Comparison of ENCODE assay signal across 18 cellular contexts in genomic region chr16:57759131-57759530, GRCh38.
"Had no signal": no experiment of that assay in that cellular context is flagged by ENCODE, and none has a peak within 500 bp of the region (broad histone marks: within the 10 kb centered on the region; RNA-seq: fewer than 3 reads in every experiment).

No MANE protein-coding gene starts in this region.

- H3K27ac ChIP-seq: pancreas, tibial artery had no signal

- H3K27ac Mint-ChIP-seq: activated CD4-positive, alpha-beta T cell treated with anti-CD3 and anti-CD28 coated beads, Interleukin-2, amount 10 ng/mL, durations not matched to agents 24 days and 14 days; activated CD8-positive, alpha-beta T cell treated with anti-CD3 and anti-CD28 coated beads, Interleukin-2, amount 10 ng/mL, durations not matched to agents 7 days and 5 days; endodermal cell; stimulated activated naive B cell treated with anti-CD40 and anti-IgM and Interleukin-4, amounts not matched to agents 10 μg/mL and 1 μg/mL and 100 μg/mL, for 72 hours had no signal

- H3K4me3 ChIP-seq: left lung, pancreas, tibial artery had no signal

- H3K27me3 Mint-ChIP-seq: activated CD4-positive, alpha-beta T cell treated with anti-CD3 and anti-CD28 coated beads, Interleukin-2, amount 10 ng/mL, durations not matched to agents 24 days and 14 days; brain; stimulated activated naive B cell treated with anti-CD40 and anti-IgM and Interleukin-4, amounts not matched to agents 10 μg/mL and 1 μg/mL and 100 μg/mL, for 72 hours had no signal

- H3K9me3 ChIP-seq: left lung, pancreas, tibial artery had no signal

- H3K4me1 Mint-ChIP-seq: activated CD4-positive, alpha-beta T cell treated with anti-CD3 and anti-CD28 coated beads, Interleukin-2, amount 10 ng/mL, durations not matched to agents 24 days and 14 days; brain had no signal

- H3K4me1 ChIP-seq: pancreas had no signal

- DNase-seq: activated CD4-positive, alpha-beta T cell treated with anti-CD3 and anti-CD28 coated beads, Interleukin-2, amount 10 ng/mL, durations not matched to agents 24 days and 14 days; activated CD4-positive, CD25-positive, alpha-beta regulatory T cell; activated CD8-positive, alpha-beta memory T cell treated with anti-CD3 and anti-CD28 coated beads, Interleukin-2, amount 50 U/mL, for 4 hours; activated CD8-positive, alpha-beta T cell treated with anti-CD3 and anti-CD28 coated beads, Interleukin-2, amount 10 ng/mL, durations not matched to agents 7 days and 5 days; activated effector memory CD4-positive, alpha-beta T cell treated with anti-CD3 and anti-CD28 coated beads, Interleukin-2, amount 50 U/mL, for 16 hours; activated T-cell treated with anti-CD3 and anti-CD28 coated beads, Interleukin-2, amount 50 U/mL, for 48 hours; amygdala; cerebellar nuclear complex; endodermal cell; midbrain; stimulated activated CD4-positive, alpha-beta T cell treated with anti-CD3 and anti-CD28 coated beads, Interleukin-2, amount 100 ng/mL, for 48 hours; stimulated activated naive B cell treated with anti-CD40 and anti-IgM and Interleukin-4, amounts not matched to agents 10 μg/mL and 1 μg/mL and 100 μg/mL, for 72 hours; tibial artery had no signal

- H3K9me3 Mint-ChIP-seq: activated CD4-positive, alpha-beta T cell treated with anti-CD3 and anti-CD28 coated beads, Interleukin-2, amount 10 ng/mL, durations not matched to agents 24 days and 14 days; activated naive CD4-positive, alpha-beta T cell treated with anti-CD3 and anti-CD28 coated beads, Interleukin-2, amount 50 U/mL, for 72 hours; brain; endodermal cell; stimulated activated naive B cell treated with anti-CD40 and anti-IgM and Interleukin-4, amounts not matched to agents 10 μg/mL and 1 μg/mL and 100 μg/mL, for 72 hours had no signal

- ATAC-seq: activated CD8-positive, alpha-beta T cell treated with anti-CD3 and anti-CD28 coated beads, Interleukin-2, amount 10 ng/mL, durations not matched to agents 7 days and 5 days; activated naive CD4-positive, alpha-beta T cell treated with anti-CD3 and anti-CD28 coated beads, Interleukin-2, amount 50 U/mL, for 72 hours; left lung; pancreas; stimulated activated naive B cell treated with anti-CD40 and anti-IgM and Interleukin-4, amounts not matched to agents 10 μg/mL and 1 μg/mL and 100 μg/mL, for 72 hours had no signal

- H3K27me3 ChIP-seq: left lung, pancreas, tibial artery had no signal

- H3K36me3 Mint-ChIP-seq: activated naive CD4-positive, alpha-beta T cell treated with anti-CD3 and anti-CD28 coated beads, Interleukin-2, amount 50 U/mL, for 72 hours; brain had no signal

- H3K4me3 Mint-ChIP-seq: activated CD4-positive, alpha-beta T cell treated with anti-CD3 and anti-CD28 coated beads, Interleukin-2, amount 10 ng/mL, durations not matched to agents 24 days and 14 days; activated CD8-positive, alpha-beta T cell treated with anti-CD3 and anti-CD28 coated beads, Interleukin-2, amount 10 ng/mL, durations not matched to agents 7 days and 5 days; brain; endodermal cell; stimulated activated naive B cell treated with anti-CD40 and anti-IgM and Interleukin-4, amounts not matched to agents 10 μg/mL and 1 μg/mL and 100 μg/mL, for 72 hours had no signal

- FAIRE-seq: frontal cortex, pancreas had no signal
